In the genomic region with DNA sequence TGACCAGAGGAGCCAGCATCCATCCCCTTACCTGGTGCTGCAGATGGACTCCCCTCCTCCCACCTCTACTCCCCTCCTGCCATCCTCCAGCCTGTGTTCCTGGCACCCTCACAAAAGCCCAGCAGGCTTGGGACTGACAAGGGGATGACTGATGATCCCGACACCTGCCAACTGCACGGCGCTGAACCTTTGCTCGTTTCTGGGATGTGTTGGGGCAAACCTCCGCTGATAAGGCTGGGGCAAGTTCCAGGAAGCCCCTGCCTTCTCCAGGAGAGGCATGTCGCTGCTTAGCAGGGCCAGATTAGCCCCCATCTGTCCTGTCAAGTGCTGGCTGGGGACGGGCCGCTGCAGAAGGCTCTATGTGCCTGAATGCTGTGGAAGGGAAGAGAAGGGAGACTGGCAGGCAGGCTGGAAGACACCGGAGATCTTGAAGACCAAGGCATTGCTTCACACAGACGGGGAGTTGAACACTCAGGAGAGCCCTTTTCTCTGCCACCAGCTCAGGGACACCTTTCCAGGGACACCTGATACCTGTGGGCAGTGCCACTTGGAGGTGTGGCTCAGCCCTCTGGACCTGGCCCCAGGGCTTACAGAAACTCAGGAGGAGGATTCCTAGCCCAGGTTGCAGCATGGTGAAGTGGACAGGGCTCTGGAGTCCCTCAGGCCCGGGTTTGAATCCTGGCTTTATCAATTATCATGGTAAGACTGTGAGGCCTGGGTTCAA, we compare ENCODE assay signal across 13 cellular contexts. TPM values are rescaled to one million over a fixed set of nuclear protein-coding genes. Genes with fewer than 3 reads are reported as not detected.
DNase-seq lines count a peak whose midpoint lies in the region; ATAC-seq and TF ChIP-seq lines count a peak whose summit lies in the region.
"Had no signal": no experiment of that assay in that cellular context is flagged by ENCODE, and none has a peak within 500 bp of the region (broad histone marks: within the 10 kb centered on the region; RNA-seq: fewer than 3 reads in every experiment).

No MANE protein-coding gene starts in this region.

- no peak overlapping the region; the same call in 1 of the 2 replicates for H3K27ac Mint-ChIP-seq in HFFc6
- H3K27ac Mint-ChIP-seq: activated B cell treated with CpG ODN at 0.5 μM for 24 hours, GM23338 had no signal

- H3K4me1 Mint-ChIP-seq in HFFc6 (ENCODE audit: low read depth) = peaks cover 44% of the 10 kb centered on the region
- H3K4me1 Mint-ChIP-seq: activated B cell treated with CpG ODN at 0.5 μM for 24 hours had no signal

- H3K27me3 ChIP-seq in duodenal mucosa (ENCODE audit: control insufficient read depth in 1 of 2, insufficient read depth in 2 of 2, low read length in 2 of 2) = no peaks in the 10 kb centered on the region
- no peaks in the 10 kb centered on the region for H3K27me3 ChIP-seq in thymus (ENCODE audit: control insufficient read depth, insufficient read depth)
- H3K27me3 ChIP-seq: thyroid gland had no signal

- peaks cover 4 to 14% of the 10 kb centered on the region in 2 donors for H3K36me3 ChIP-seq in duodenal mucosa (ENCODE audit: control insufficient read depth in 1 of 2, insufficient read depth in 2 of 2, low read length in 2 of 2)
- no peaks in the 10 kb centered on the region for H3K36me3 ChIP-seq in thymus (ENCODE audit: control insufficient read depth, insufficient read depth)
- H3K36me3 ChIP-seq: gastrocnemius medialis, thyroid gland had no signal

- TF ChIP-seq CTCF in HFFc6 (IDR thresholded peaks at IDR 0.05) = no peak

- H3K36me3 Mint-ChIP-seq in HFFc6 (ENCODE audit: low read depth) = no peaks in the 10 kb centered on the region

- no peak overlapping the region for H3K4me3 Mint-ChIP-seq in HFFc6
- H3K4me3 Mint-ChIP-seq: activated B cell treated with CpG ODN at 0.5 μM for 24 hours, GM23338 had no signal

- H3K27me3 Mint-ChIP-seq in HFFc6 (ENCODE audit: insufficient read depth) = peaks cover 1% of the 10 kb centered on the region

- H3K9ac ChIP-seq in duodenal mucosa (ENCODE audit: low read depth in 1 of 2, low read length in 2 of 2) = peak overlapping the region in 1 of 2 donors; percentile 55

- H3K27ac ChIP-seq in duodenal mucosa (ENCODE audit: low read depth, low read length) (peak overlapping the region; percentile 17), thymus (ENCODE audit: low read depth) (peak overlapping the region; percentile 38)
- H3K27ac ChIP-seq: gastrocnemius medialis, psoas muscle, thyroid gland had no signal

- 73% methylated on average over 11 of the region's 11 CpGs for WGBS in thymus

- H3K4me3 ChIP-seq in duodenal mucosa (ENCODE audit: low read depth in 1 of 2, low read length in 2 of 2) (peak overlapping the region in 1 of 2 donors; percentile 35), thymus (ENCODE audit: low read length) (no peak overlapping the region)
- H3K4me3 ChIP-seq: gastrocnemius medialis, GM23338, psoas muscle, thyroid gland had no signal

- DNase-seq in NCI-H1092 (lab: John Stamatoyannopoulos, UW) (peak; percentile 44), NCI-H446 treated with DMSO at 0.1 percent for 48 hours (lab: John Stamatoyannopoulos, UW) (peak; percentile 46), HFFc6 (no peak)
- DNase-seq in activated CD4-positive, alpha-beta T cell treated with anti-CD3 and anti-CD28 coated beads for 1 hour = no peak
- DNase-seq: activated B cell treated with CpG ODN at 0.5 μM for 24 hours; activated effector memory CD4-positive, alpha-beta T cell treated with Interleukin-2 at 50 U/mL for 16 hours; gastrocnemius medialis; thyroid gland had no signal

- peaks cover 48 to 59% of the 10 kb centered on the region in 2 donors for H3K4me1 ChIP-seq in duodenal mucosa (ENCODE audit: control insufficient read depth in 1 of 2, insufficient read depth in 2 of 2, low read length in 2 of 2)
- no peaks in the 10 kb centered on the region for H3K4me1 ChIP-seq in thymus (ENCODE audit: control insufficient read depth, insufficient read depth, low read length)
- H3K4me1 ChIP-seq: gastrocnemius medialis, psoas muscle, thyroid gland had no signal

- no peaks in the 10 kb centered on the region for H3K9me3 Mint-ChIP-seq in HFFc6
- H3K9me3 Mint-ChIP-seq: activated B cell treated with CpG ODN at 0.5 μM for 24 hours, GM23338 had no signal

- H3K9me3 ChIP-seq in duodenal mucosa (ENCODE audit: control insufficient read depth in 1 of 2, low read length in 2 of 2) = no peaks in the 10 kb centered on the region
- no peaks in the 10 kb centered on the region for H3K9me3 ChIP-seq in thymus (ENCODE audit: control insufficient read depth)
- H3K9me3 ChIP-seq: gastrocnemius medialis, psoas muscle, thyroid gland had no signal

- ATAC-seq in HG03280 (IDR thresholded peaks at IDR 0.05; ENCODE audit: unreplicated experiment) = no peak
- ATAC-seq: gastrocnemius medialis, GM23338 had no signal

RNA-seq across cellular contexts. Expression of a gene that starts 1.0 kb away (rescaled TPM):
- 831 TPM for polyA plus RNA-seq in thymus
- total RNA-seq in HFFc6 (2021; fragmentation: NEBNext Ultra II Directional; extraction: Animal tissue kit (Norgen Biotek cat#: 25700)) = 1 to 10 TPM; 5.0 to 8.6 (median 6.9) TPM
- total RNA-seq: activated B cell treated with CpG ODN at 0.5 μM for 24 hours, gastrocnemius medialis had no signal
- polyA plus RNA-seq: GM23338 had no signal

RNA-seq across cellular contexts. Expression of a gene that starts 8.4 kb away (rescaled TPM):
- polyA plus RNA-seq in thymus = 758 TPM
- total RNA-seq in HFFc6 (2021; fragmentation: NEBNext Ultra II Directional; extraction: Animal tissue kit (Norgen Biotek cat#: 25700)) = 100 to 1,000 TPM in 2 of 6 experiments, 10 to 100 TPM in 4; 45.7 to 244 (median 50.6) TPM
- total RNA-seq: activated B cell treated with CpG ODN at 0.5 μM for 24 hours had no signal

RNA-seq across cellular contexts. Expression of a gene that starts 14.3 kb away (rescaled TPM):
- polyA plus RNA-seq in thymus = 75.9 TPM
- not detected for total RNA-seq in HFFc6 (2021; fragmentation: NEBNext Ultra II Directional; extraction: Animal tissue kit (Norgen Biotek cat#: 25700))
- total RNA-seq: activated B cell treated with CpG ODN at 0.5 μM for 24 hours, gastrocnemius medialis, GM23338 had no signal
- polyA plus RNA-seq: GM23338 had no signal

RNA-seq across cellular contexts. Expression of a gene that starts 30.0 kb away (rescaled TPM):
- polyA plus RNA-seq in thymus = 3.5 TPM
- not detected for total RNA-seq in HFFc6 (2021; fragmentation: NEBNext Ultra II Directional; extraction: Animal tissue kit (Norgen Biotek cat#: 25700))
- total RNA-seq: activated B cell treated with CpG ODN at 0.5 μM for 24 hours, gastrocnemius medialis, GM23338, psoas muscle, thyroid gland had no signal
- polyA plus RNA-seq: GM23338 had no signal

RNA-seq across cellular contexts. Expression of a gene that starts 38.7 kb away (rescaled TPM):
- 0.21 TPM for polyA plus RNA-seq in thymus
- not detected for total RNA-seq in HFFc6 (2021; fragmentation: NEBNext Ultra II Directional; extraction: Animal tissue kit (Norgen Biotek cat#: 25700))
- total RNA-seq: activated B cell treated with CpG ODN at 0.5 μM for 24 hours, gastrocnemius medialis, GM23338, psoas muscle, thyroid gland had no signal
- polyA plus RNA-seq: GM23338, psoas muscle had no signal

Comparison
In these comparisons a context has a peak if more than half of its experiments do, and no peak if none do; other contexts are left out.
1. DNase-seq: peak in NCI-H1092 (single experiment) and NCI-H446 treated with DMSO at 0.1 percent for 48 hours (single experiment); none in HFFc6 (single experiment) and activated CD4-positive, alpha-beta T cell treated with anti-CD3 and anti-CD28 coated beads for 1 hour (single experiment).